In the genomic region with DNA sequence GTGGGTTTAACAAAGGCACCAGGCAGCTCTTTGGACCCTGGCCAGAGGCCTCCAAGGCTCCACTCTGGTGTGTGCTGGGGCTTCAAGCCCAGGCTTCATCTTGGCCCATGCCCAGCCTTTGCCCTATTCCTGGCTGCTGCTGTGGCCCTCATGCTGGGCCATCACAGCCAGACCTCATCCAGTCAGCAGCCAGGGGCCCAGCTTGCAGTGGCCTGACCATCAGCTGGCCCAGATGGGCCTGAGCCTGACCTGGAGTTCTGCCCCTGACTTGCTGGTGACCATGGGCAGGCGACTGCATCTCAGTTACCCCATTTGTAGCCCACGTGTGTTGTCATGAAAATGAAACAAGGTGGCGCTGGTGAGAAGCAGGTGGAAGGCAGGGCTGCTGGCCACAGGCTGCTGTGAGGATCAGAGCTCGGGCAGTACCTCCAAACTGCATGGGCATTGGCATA, we compare ENCODE assay signal across 10 cellular contexts.
DNase-seq lines count a peak whose midpoint lies in the region; ATAC-seq and TF ChIP-seq lines count a peak whose summit lies in the region.
"Had no signal": no experiment of that assay in that cellular context is flagged by ENCODE, and none has a peak within 500 bp of the region (broad histone marks: within the 10 kb centered on the region; RNA-seq: fewer than 3 reads in every experiment).

No MANE protein-coding gene starts in this region.

- ATAC-seq in HG03280 (IDR thresholded peaks at IDR 0.05; ENCODE audit: unreplicated experiment) (no peak), HG03139 (IDR thresholded peaks at IDR 0.05; ENCODE audit: unreplicated experiment) (no peak)

- no peaks in the 10 kb centered on the region for H3K27me3 ChIP-seq in OCI-LY1 (ENCODE audit: insufficient read depth, low read length)
- H3K27me3 ChIP-seq: SJSA1 had no signal

- no peaks in the 10 kb centered on the region for H3K9me3 ChIP-seq in OCI-LY1 (ENCODE audit: low read length)
- H3K9me3 ChIP-seq: SJSA1 had no signal

- no peaks in the 10 kb centered on the region for H4K20me1 ChIP-seq in OCI-LY1 (ENCODE audit: insufficient read depth, low read length)

- no peaks in the 10 kb centered on the region for H3K79me2 ChIP-seq in OCI-LY1 (ENCODE audit: insufficient read depth, low read length)

- DNase-seq in NCI-H82 (lab: John Stamatoyannopoulos, UW): peak; percentile 17
- no peak for DNase-seq in NCI-H82 treated with DMSO at 0.1 percent for 48 hours (lab: John Stamatoyannopoulos, UW; ENCODE audit: unreplicated experiment)
- no peak for DNase-seq in fibroblast of mammary gland (ENCODE audit: low read depth)
- DNase-seq in putamen (ENCODE audit: low spot score): peak; percentile 38
- no peak for DNase-seq in 8988T
- DNase-seq: NCI-H2171 had no signal

- H2AFZ ChIP-seq in OCI-LY1 (ENCODE audit: low read length): no peak overlapping the region

- no peaks in the 10 kb centered on the region for H3K4me1 ChIP-seq in OCI-LY1 (ENCODE audit: insufficient read depth, low read length, severe bottlenecking)
- H3K4me1 ChIP-seq: SJSA1 had no signal

- H3K4me2 ChIP-seq in OCI-LY1 (ENCODE audit: low read length): no peak overlapping the region

- H3F3A ChIP-seq in OCI-LY1 (ENCODE audit: insufficient read depth, low read length): no peaks in the 10 kb centered on the region

- no peak overlapping the region for H3K9ac ChIP-seq in OCI-LY1 (ENCODE audit: low read length)

- no peak overlapping the region for H3K4me3 ChIP-seq in OCI-LY1 (ENCODE audit: low read depth, low read length, poor library complexity, severe bottlenecking)
- H3K4me3 ChIP-seq in fibroblast of mammary gland (ENCODE audit: control insufficient read depth, low read depth, low read length): no peak overlapping the region
- H3K4me3 ChIP-seq: SJSA1 had no signal

- TF ChIP-seq CTCF in OCI-LY1 (IDR thresholded peaks at IDR 0.05; ENCODE audit: low read length) (peak; percentile 42; the same call in 1 of the 2 replicates), fibroblast of mammary gland (conservative IDR thresholded peaks at IDR 0.05; ENCODE audit: control insufficient read depth, insufficient read depth, low read depth, low read length) (peak; percentile 4)

- no peaks in the 10 kb centered on the region for H3K9me2 ChIP-seq in OCI-LY1 (ENCODE audit: low read depth, low read length)

- H3K36me3 ChIP-seq in OCI-LY1 (ENCODE audit: insufficient read depth, low read length): peaks cover 59% of the 10 kb centered on the region

- H3K27ac ChIP-seq in OCI-LY1 (ENCODE audit: low read depth, low read length, poor library complexity, severe bottlenecking): no peak overlapping the region
- H3K27ac ChIP-seq: SJSA1 had no signal

Comparison
In these comparisons a context has a peak if more than half of its experiments do, and no peak if none do; other contexts are left out.
1. DNase-seq: peak in NCI-H82 (single experiment) and putamen (single experiment); none in NCI-H82 treated with DMSO at 0.1 percent for 48 hours (single experiment), fibroblast of mammary gland (single experiment) and 8988T (single experiment).